1 cellular context compared by ENCODE assay signal in genomic region chr14:44966601-44967336, GRCh38.
TF ChIP-seq lines count a peak whose summit lies in the region.

No MANE protein-coding gene starts in this region.

TF ChIP-seq in HepG2, 621 proteins besides CTCF, POLR2A, EP300 and RAD21 (continued from another document):
- TF ChIP-seq ZFP91 (CRISPR knock-in tag; IDR thresholded peaks at IDR 0.05; ENCODE audit: borderline replicate concordance), result no peak
- TF ChIP-seq, protein P1, sequence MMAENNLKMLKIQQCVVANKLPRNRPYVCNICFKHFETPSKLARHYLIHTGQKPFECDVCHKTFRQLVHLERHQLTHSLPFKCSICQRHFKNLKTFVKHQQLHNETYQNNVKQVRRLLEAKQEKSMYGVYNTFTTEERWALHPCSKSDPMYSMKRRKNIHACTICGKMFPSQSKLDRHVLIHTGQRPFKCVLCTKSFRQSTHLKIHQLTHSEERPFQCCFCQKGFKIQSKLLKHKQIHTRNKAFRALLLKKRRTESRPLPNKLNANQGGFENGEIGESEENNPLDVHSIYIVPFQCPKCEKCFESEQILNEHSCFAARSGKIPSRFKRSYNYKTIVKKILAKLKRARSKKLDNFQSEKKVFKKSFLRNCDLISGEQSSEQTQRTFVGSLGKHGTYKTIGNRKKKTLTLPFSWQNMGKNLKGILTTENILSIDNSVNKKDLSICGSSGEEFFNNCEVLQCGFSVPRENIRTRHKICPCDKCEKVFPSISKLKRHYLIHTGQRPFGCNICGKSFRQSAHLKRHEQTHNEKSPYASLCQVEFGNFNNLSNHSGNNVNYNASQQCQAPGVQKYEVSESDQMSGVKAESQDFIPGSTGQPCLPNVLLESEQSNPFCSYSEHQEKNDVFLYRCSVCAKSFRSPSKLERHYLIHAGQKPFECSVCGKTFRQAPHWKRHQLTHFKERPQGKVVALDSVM (CRISPR knock-in tag; IDR thresholded peaks at IDR 0.05), result peak; percentile 34; the same call in 1 of the 2 replicates
TF ChIP-seq in HepG2: peak in this region for 2.
